ENCODE assay signal across 11 cellular contexts in genomic region chr19:7643629-7644549, GRCh38. TPM values are rescaled to one million over a fixed set of nuclear protein-coding genes. Genes with fewer than 3 reads are reported as not detected.
DNase-seq lines count a peak whose midpoint lies in the region; ATAC-seq and TF ChIP-seq lines count a peak whose summit lies in the region.
"Not testable (repeated sequence)": the region's sequence is repeated elsewhere in the genome, so short reads cannot be mapped to it uniquely, and the experiment has no call there.
"Had no signal": no experiment of that assay in that cellular context is flagged by ENCODE, and none has a peak within 500 bp of the region (broad histone marks: within the 10 kb centered on the region; RNA-seq: fewer than 3 reads in every experiment).

No MANE protein-coding gene starts in this region.

- peaks cover 14% of the 10 kb centered on the region for H3K4me1 Mint-ChIP-seq in CD8-positive, alpha-beta T cell (ENCODE audit: low read depth)
- H3K4me1 Mint-ChIP-seq in GM23338 = not testable (repeated sequence)
- H3K4me1 Mint-ChIP-seq in activated CD8-positive, alpha-beta T cell treated with anti-CD3 and anti-CD28 coated beads, Interleukin-2, amount 10 ng/mL, durations not matched to agents 7 days and 5 days (ENCODE audit: low read depth) = peaks cover 18% of the 10 kb centered on the region
- peaks cover 16% of the 10 kb centered on the region in 2 donors for H3K4me1 Mint-ChIP-seq in immature natural killer cell

- intact Hi-C loops in CD8-positive, alpha-beta T cell (cut with DNase I, micrococcal nuclease) = not testable (repeated sequence)

- H3K4me2 ChIP-seq in GM23338 = not testable (repeated sequence)

- TF ChIP-seq CTCF in CD8-positive, alpha-beta T cell (IDR thresholded peaks at IDR 0.05); GM23338 (conservative IDR thresholded peaks at IDR 0.05; ENCODE audit: low read depth in 2 of 2); NB4 (IDR thresholded peaks at IDR 0.05; ENCODE audit: low read depth, low read length); choroid plexus epithelial cell (conservative IDR thresholded peaks at IDR 0.05; ENCODE audit: low read depth, low read length): not testable (repeated sequence)

- not testable (repeated sequence) for H3K27ac Mint-ChIP-seq in CD8-positive, alpha-beta T cell; GM23338
- peak overlapping the region; percentile 30 for H3K27ac Mint-ChIP-seq in activated CD8-positive, alpha-beta T cell treated with anti-CD3 and anti-CD28 coated beads, Interleukin-2, amount 10 ng/mL, durations not matched to agents 7 days and 5 days
- peak overlapping the region in 2 of 6 donors; percentile 34 to 42 for H3K27ac Mint-ChIP-seq in immature natural killer cell

- CTCF ChIA-PET in CD8-positive, alpha-beta T cell (lab: Charles Lee) = interaction anchor here (1.3 to 1.4 kb wide), 2 partner anchors 12 to 37 kb away, joined by 3 to 5 read pairs; partner anchors contain the start of gene TRAPPC5
- CTCF ChIA-PET in activated CD8-positive, alpha-beta T cell treated with anti-CD3 and anti-CD28 coated beads, Interleukin-2, amount 10 ng/mL, durations not matched to agents 7 days and 5 days (lab: Charles Lee) = interaction anchor here (0.7 to 1.4 kb wide), 3 partner anchors 9 to 75 kb away, joined by 3 to 6 read pairs (median 3); partner anchors contain the start of gene TRAPPC5

- peak; percentile 41 for ATAC-seq in CD8-positive, alpha-beta T cell
- peak; percentile 34; the same call in 2 of the 3 replicates for ATAC-seq in GM23338
- peak; percentile 16 for ATAC-seq in activated CD8-positive, alpha-beta T cell treated with anti-CD3 and anti-CD28 coated beads, Interleukin-2, amount 10 ng/mL, durations not matched to agents 7 days and 5 days

- not testable (repeated sequence) for H3K9me3 ChIP-seq in CD8-positive, alpha-beta T cell (ENCODE audit: low read length)

- H3K36me3 Mint-ChIP-seq in CD8-positive, alpha-beta T cell = peaks cover 49% of the 10 kb centered on the region
- H3K36me3 Mint-ChIP-seq in GM23338 (ENCODE audit: low read depth); immature natural killer cell: not testable (repeated sequence)
- H3K36me3 Mint-ChIP-seq in activated CD8-positive, alpha-beta T cell treated with anti-CD3 and anti-CD28 coated beads, Interleukin-2, amount 10 ng/mL, durations not matched to agents 7 days and 5 days (ENCODE audit: low read depth) = peaks cover 35% of the 10 kb centered on the region

- H3K27me3 ChIP-seq in CD8-positive, alpha-beta T cell (ENCODE audit: insufficient read depth, low read length); GM23338 (ENCODE audit: insufficient read depth): not testable (repeated sequence)

- peak in 1 of 7 experiments; percentile 34 for DNase-seq in CD8-positive, alpha-beta T cell
- DNase-seq in GM23338 (ENCODE audit: low spot score) (peak; percentile 72), NB4 (ENCODE audit: low read depth) (peak; percentile 57), SKM-1 treated with dmso at 0.1 percent for 144 hours (lab: John Stamatoyannopoulos, UW; ENCODE audit: unreplicated experiment) (peak; percentile 25), choroid plexus epithelial cell (ENCODE audit: low read depth) (peak; percentile 37), immature natural killer cell (peak; percentile 9 to 20 (median 19))
- not testable (repeated sequence) for DNase-seq in activated CD8-positive, alpha-beta T cell treated with anti-CD3 and anti-CD28 coated beads, Interleukin-2, amount 10 ng/mL, durations not matched to agents 7 days and 5 days
- DNase-seq in stimulated activated CD4-positive, alpha-beta T cell treated with anti-CD3 and anti-CD28 coated beads, Interleukin-15, amount 100 ng/mL, for 24 hours = peak; percentile 29

- POLR2A ChIA-PET in CD8-positive, alpha-beta T cell (lab: Charles Lee) = not testable (repeated sequence)
- POLR2A ChIA-PET in activated CD8-positive, alpha-beta T cell treated with anti-CD3 and anti-CD28 coated beads, Interleukin-2, amount 10 ng/mL, durations not matched to agents 7 days and 5 days (lab: Charles Lee) = interaction anchor here (0.8 kb wide), 1 partner anchor 14 kb away, joined by 6 read pairs; the partner anchor contains the start of genes PET100 and XAB2

- not testable (repeated sequence) for H4K20me1 ChIP-seq in GM23338 (replicated peaks; ENCODE audit: insufficient read depth)

- H3K36me3 ChIP-seq in CD8-positive, alpha-beta T cell (ENCODE audit: insufficient read depth, low read length); GM23338 (ENCODE audit: insufficient read depth): not testable (repeated sequence)

- not testable (repeated sequence) for H3K27ac ChIP-seq in CD8-positive, alpha-beta T cell (ENCODE audit: low read depth, low read length); GM23338 (ENCODE audit: low read depth)

- H3K4me3 ChIP-seq in CD8-positive, alpha-beta T cell (ENCODE audit: low read depth, low read length); GM23338; NB4 (ENCODE audit: low read depth, low read length); choroid plexus epithelial cell (ENCODE audit: low read depth, low read length): not testable (repeated sequence)

- H3F3A ChIP-seq in GM23338 (replicated peaks; ENCODE audit: low read depth) = not testable (repeated sequence)

- H2AFZ ChIP-seq in GM23338 = not testable (repeated sequence)

- H3K27me3 Mint-ChIP-seq in CD8-positive, alpha-beta T cell (ENCODE audit: low read depth); activated CD8-positive, alpha-beta T cell treated with anti-CD3 and anti-CD28 coated beads, Interleukin-2, amount 10 ng/mL, durations not matched to agents 7 days and 5 days (ENCODE audit: low read depth); immature natural killer cell (ENCODE audit: low read depth in 3 of 3): not testable (repeated sequence)
- peaks cover 11% of the 10 kb centered on the region for H3K27me3 Mint-ChIP-seq in GM23338 (ENCODE audit: insufficient read depth, low read depth, poor library complexity)

- not testable (repeated sequence) for H3K9me3 Mint-ChIP-seq in CD8-positive, alpha-beta T cell; GM23338; activated CD8-positive, alpha-beta T cell treated with anti-CD3 and anti-CD28 coated beads, Interleukin-2, amount 10 ng/mL, durations not matched to agents 7 days and 5 days (ENCODE audit: insufficient read depth); immature natural killer cell

- not testable (repeated sequence) for H3K9me2 ChIP-seq in GM23338 (ENCODE audit: insufficient read depth)

- not testable (repeated sequence) for H3K4me3 Mint-ChIP-seq in CD8-positive, alpha-beta T cell; GM23338; activated CD8-positive, alpha-beta T cell treated with anti-CD3 and anti-CD28 coated beads, Interleukin-2, amount 10 ng/mL, durations not matched to agents 7 days and 5 days; immature natural killer cell

- not testable (repeated sequence) for TF ChIP-seq POLR2A in NB4 (IDR thresholded peaks at IDR 0.05; ENCODE audit: extremely low read depth, insufficient read length)

- H3K4me1 ChIP-seq in CD8-positive, alpha-beta T cell (ENCODE audit: insufficient read depth, low read length); GM23338 (ENCODE audit: insufficient read depth): not testable (repeated sequence)

- H3K79me2 ChIP-seq in GM23338 (replicated peaks; ENCODE audit: insufficient read depth) = not testable (repeated sequence)

RNA-seq across cellular contexts. Expression of gene STXBP2, which starts 7.0 kb away (rescaled TPM):
- total RNA-seq in CD8-positive, alpha-beta T cell = 100 to 1,000 TPM; 260 to 270 TPM
- total RNA-seq in GM23338 (2014; rRNA removed; shearing (Covaris generic)) = 37.6 and 55.8 TPM in 2 replicates
- polyA plus RNA-seq in GM23338 (2016; fragmentation: Nextera tagmentation; extraction: Ambion mirVana) (42.6 and 45.0 TPM in 2 replicates), immature natural killer cell (100 to 1,000 TPM in 2 of 3 donors, 10 to 100 TPM in 1; 73.7 to 115 (median 100) TPM)
- total RNA-seq in activated CD8-positive, alpha-beta T cell treated with anti-CD3 and anti-CD28 coated beads, Interleukin-2, amount 10 ng/mL, durations not matched to agents 7 days and 5 days = 100 to 1,000 TPM; 162 to 168 TPM

RNA-seq across cellular contexts. Expression of gene PCP2, which starts 10.4 kb away (rescaled TPM):
- 1 to 10 TPM; 1.1 to 1.7 TPM for total RNA-seq in CD8-positive, alpha-beta T cell
- total RNA-seq in GM23338 (2014; rRNA removed; shearing (Covaris generic)) = not detected in 2 replicates
- 0.40 TPM in 1 of 2 replicates, not detected in the other for polyA plus RNA-seq in GM23338 (2016; fragmentation: Nextera tagmentation; extraction: Ambion mirVana)
- 1 to 10 TPM in 1 of 2 experiments, under 1 TPM in 1; 0.63 to 1.0 TPM for total RNA-seq in activated CD8-positive, alpha-beta T cell treated with anti-CD3 and anti-CD28 coated beads, Interleukin-2, amount 10 ng/mL, durations not matched to agents 7 days and 5 days
- under 1 TPM in 1 of 3 donors, not detected in 2; 0.58 TPM for polyA plus RNA-seq in immature natural killer cell
- total RNA-seq: astrocyte, endothelial cell of umbilical vein had no signal
- polyA plus RNA-seq: endothelial cell of umbilical vein had no signal

RNA-seq across cellular contexts. Expression of gene PET100, which starts 14.3 kb away (rescaled TPM):
- total RNA-seq in CD8-positive, alpha-beta T cell = 100 to 1,000 TPM; 186 to 188 TPM
- total RNA-seq in GM23338 (2014; rRNA removed; shearing (Covaris generic)) = 8.6 and 9.9 TPM in 2 replicates
- polyA plus RNA-seq in GM23338 (2016; fragmentation: Nextera tagmentation; extraction: Ambion mirVana) (636 and 765 TPM in 2 replicates), immature natural killer cell (100 to 1,000 TPM; 107 to 376 (median 255) TPM)
- 100 to 1,000 TPM; 125 to 136 TPM for total RNA-seq in activated CD8-positive, alpha-beta T cell treated with anti-CD3 and anti-CD28 coated beads, Interleukin-2, amount 10 ng/mL, durations not matched to agents 7 days and 5 days

RNA-seq across cellular contexts. Expression of gene XAB2, which starts 14.5 kb away (rescaled TPM):
- total RNA-seq in CD8-positive, alpha-beta T cell = 100 to 1,000 TPM; 127 to 133 TPM
- total RNA-seq in GM23338 (2014; rRNA removed; shearing (Covaris generic)) = 65.2 and 69.0 TPM in 2 replicates
- polyA plus RNA-seq in GM23338 (2016; fragmentation: Nextera tagmentation; extraction: Ambion mirVana) (18.4 and 20.0 TPM in 2 replicates), immature natural killer cell (10 to 100 TPM in 2 of 3 donors, 1 to 10 TPM in 1; 5.5 to 13.3 (median 12.4) TPM)
- total RNA-seq in activated CD8-positive, alpha-beta T cell treated with anti-CD3 and anti-CD28 coated beads, Interleukin-2, amount 10 ng/mL, durations not matched to agents 7 days and 5 days = 10 to 100 TPM; 44.8 to 46.9 TPM

RNA-seq across cellular contexts. Expression of gene RETN, which starts 25.0 kb away (rescaled TPM):
- not detected for total RNA-seq in CD8-positive, alpha-beta T cell
- total RNA-seq in GM23338 (2014; rRNA removed; shearing (Covaris generic)) = not detected in 2 replicates
- not detected in 2 replicates for polyA plus RNA-seq in GM23338 (2016; fragmentation: Nextera tagmentation; extraction: Ambion mirVana)
- total RNA-seq in activated CD8-positive, alpha-beta T cell treated with anti-CD3 and anti-CD28 coated beads, Interleukin-2, amount 10 ng/mL, durations not matched to agents 7 days and 5 days = 1 to 10 TPM; 2.2 to 3.0 TPM
- polyA plus RNA-seq in immature natural killer cell = 1 to 10 TPM in 1 of 3 donors, not detected in 2; 1.4 TPM
- total RNA-seq: astrocyte; endothelial cell of umbilical vein; T-helper 1 cell treated with Interleukin-12 subunit alpha and Interleukin-12 subunit beta and Interleukin-4 antibody, amounts not matched to agents 30 ng/mL and 1 ng/mL, for 36 hours had no signal
- polyA plus RNA-seq: endothelial cell of umbilical vein had no signal

Comparison
In these comparisons a context has a peak if more than half of its experiments do, and no peak if none do; other contexts are left out.
1. RNA of gene PET100, which starts 14.3 kb away (total RNA-seq): 186 to 188 TPM in CD8-positive, alpha-beta T cell and 125 to 136 TPM in activated CD8-positive, alpha-beta T cell treated with anti-CD3 and anti-CD28 coated beads, Interleukin-2, amount 10 ng/mL, durations not matched to agents 7 days and 5 days; 8.6 to 9.9 TPM in GM23338; every median in the first group is over 10 times any median in the second.
2. Peak in every context shown above with its lines, with median percentiles within 50 percentile points of each other: ATAC-seq.